In the genomic region with DNA sequence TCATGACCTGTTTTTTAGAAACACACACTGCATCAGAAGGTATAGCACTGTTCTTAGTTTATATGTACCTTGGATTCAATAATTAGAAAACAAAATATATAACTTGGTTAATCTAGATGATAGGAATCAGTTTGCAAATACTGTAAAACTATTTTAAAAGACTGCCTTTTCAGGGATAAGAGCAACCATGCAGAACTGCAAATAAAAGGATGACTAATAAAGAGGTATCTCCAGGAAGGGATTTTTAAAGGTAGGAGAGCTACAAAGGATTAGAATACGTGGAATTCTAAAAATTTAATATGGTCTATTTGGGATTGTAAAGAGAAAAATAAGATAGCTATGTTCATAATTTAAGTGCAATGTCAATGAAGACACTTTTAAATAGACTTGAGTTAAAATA, we compare ENCODE assay signal across 19 cellular contexts. TPM values are rescaled to one million over a fixed set of nuclear protein-coding genes. Genes with fewer than 3 reads are reported as not detected.
DNase-seq lines count a peak whose midpoint lies in the region; ATAC-seq, FAIRE-seq and TF ChIP-seq lines count a peak whose summit lies in the region.
"Had no signal": no experiment of that assay in that cellular context is flagged by ENCODE, and none has a peak within 500 bp of the region (broad histone marks: within the 10 kb centered on the region; RNA-seq: fewer than 3 reads in every experiment).

No MANE protein-coding gene starts in this region.

- no peaks in the 10 kb centered on the region for H3K9me3 ChIP-seq in upper lobe of left lung
- H3K9me3 ChIP-seq: BE2C, Caco-2, HAP-1 had no signal

- TF ChIP-seq EP300 in upper lobe of left lung (IDR thresholded peaks at IDR 0.05) = no peak

- TF ChIP-seq POLR2A in upper lobe of left lung (IDR thresholded peaks at IDR 0.05) = no peak

- FAIRE-seq in RCC 7860 (lab: Jason Lieb, UNC) = peak; percentile 30
- FAIRE-seq: A204.1, G401.6, GM12891 had no signal

- H3K36me3 Mint-ChIP-seq in GM23338 (ENCODE audit: low read depth) = no peaks in the 10 kb centered on the region
- H3K36me3 Mint-ChIP-seq: CD4-positive, CD25-positive, alpha-beta regulatory T cell had no signal

- 52 to 59% methylated on average over 1 of the region's 1 CpG for WGBS in upper lobe of left lung, 2 donors

- no peaks in the 10 kb centered on the region for H3F3A ChIP-seq in GM23338 (replicated peaks; ENCODE audit: low read depth)

- peak; percentile 5 for DNase-seq in GM23338 (ENCODE audit: low spot score)
- DNase-seq in RCC 7860 (ENCODE audit: low spot score) = no peak
- DNase-seq in inferior parietal cortex (ENCODE audit: extremely low spot score) = peak; percentile 5
- DNase-seq in upper lobe of left lung = no peak
- DNase-seq in effector CD4-positive, alpha-beta T cell = no peak
- no peak for DNase-seq in NCI-H524 (lab: John Stamatoyannopoulos, UW)
- DNase-seq in 8988T = no peak
- DNase-seq: ACHN; BE2C; C1 segment of cervical spinal cord; Caco-2; CD4-positive, CD25-positive, alpha-beta regulatory T cell had no signal

- H3K79me2 ChIP-seq in GM23338 (replicated peaks; ENCODE audit: insufficient read depth) = no peaks in the 10 kb centered on the region

- H3K36me3 ChIP-seq in GM23338 (ENCODE audit: insufficient read depth) = no peaks in the 10 kb centered on the region
- no peaks in the 10 kb centered on the region for H3K36me3 ChIP-seq in upper lobe of left lung
- H3K36me3 ChIP-seq: BE2C, HAP-1 had no signal

- H4K20me1 ChIP-seq in GM23338 (replicated peaks; ENCODE audit: insufficient read depth) = no peaks in the 10 kb centered on the region

- H3K27ac ChIP-seq in 22Rv1 (peak overlapping the region; percentile 66), GM23338 (ENCODE audit: low read depth) (no peak overlapping the region), upper lobe of left lung (no peak overlapping the region)
- H3K27ac ChIP-seq: KMS-11 had no signal

- H3K27me3 Mint-ChIP-seq in GM23338 (ENCODE audit: insufficient read depth, low read depth, poor library complexity) = no peaks in the 10 kb centered on the region
- H3K27me3 Mint-ChIP-seq: CD4-positive, CD25-positive, alpha-beta regulatory T cell had no signal

- H3K9me3 Mint-ChIP-seq in GM23338 = no peaks in the 10 kb centered on the region; the same call in 2 of the 3 replicates

- no peak for ATAC-seq in GM23338
- ATAC-seq in upper lobe of left lung (ENCODE audit: low FRiP score in 2 of 2) = no peak

- H3K27ac Mint-ChIP-seq in GM23338 = peak overlapping the region; percentile 82
- H3K27ac Mint-ChIP-seq: CD4-positive, CD25-positive, alpha-beta regulatory T cell had no signal

- H3K27me3 ChIP-seq in GM23338 (ENCODE audit: insufficient read depth) (no peaks in the 10 kb centered on the region), upper lobe of left lung (no peaks in the 10 kb centered on the region)
- H3K27me3 ChIP-seq: BE2C had no signal

- no peak overlapping the region for H3K4me3 Mint-ChIP-seq in GM23338
- H3K4me3 Mint-ChIP-seq: CD4-positive, CD25-positive, alpha-beta regulatory T cell had no signal

- no peak overlapping the region for H2AFZ ChIP-seq in GM23338

- peak overlapping the region; percentile 45 for H3K4me2 ChIP-seq in GM23338
- H3K4me2 ChIP-seq: KMS-11 had no signal

- H3K9me2 ChIP-seq in GM23338 (ENCODE audit: insufficient read depth) = no peaks in the 10 kb centered on the region

- peaks cover 37% of the 10 kb centered on the region for H3K4me1 Mint-ChIP-seq in GM23338
- H3K4me1 Mint-ChIP-seq: CD4-positive, CD25-positive, alpha-beta regulatory T cell had no signal

- H3K4me1 ChIP-seq in GM23338 (ENCODE audit: insufficient read depth) = peaks cover 32% of the 10 kb centered on the region
- H3K4me1 ChIP-seq in upper lobe of left lung = no peaks in the 10 kb centered on the region
- H3K4me1 ChIP-seq: HAP-1 had no signal

- H3K4me3 ChIP-seq in GM23338 (no peak overlapping the region), upper lobe of left lung (no peak overlapping the region)
- H3K4me3 ChIP-seq: HAP-1 had no signal

- no peak for TF ChIP-seq CTCF in 22Rv1 (IDR thresholded peaks at IDR 0.05)
- TF ChIP-seq CTCF in GM23338 (conservative IDR thresholded peaks at IDR 0.05; ENCODE audit: low read depth in 2 of 2) = no peak
- no peak for TF ChIP-seq CTCF in upper lobe of left lung (IDR thresholded peaks at IDR 0.05)

TF ChIP-seq in GM23338, 12 proteins besides CTCF, POLR2A, EP300 and RAD21 (continues in another document):
- TF ChIP-seq, protein P1, sequence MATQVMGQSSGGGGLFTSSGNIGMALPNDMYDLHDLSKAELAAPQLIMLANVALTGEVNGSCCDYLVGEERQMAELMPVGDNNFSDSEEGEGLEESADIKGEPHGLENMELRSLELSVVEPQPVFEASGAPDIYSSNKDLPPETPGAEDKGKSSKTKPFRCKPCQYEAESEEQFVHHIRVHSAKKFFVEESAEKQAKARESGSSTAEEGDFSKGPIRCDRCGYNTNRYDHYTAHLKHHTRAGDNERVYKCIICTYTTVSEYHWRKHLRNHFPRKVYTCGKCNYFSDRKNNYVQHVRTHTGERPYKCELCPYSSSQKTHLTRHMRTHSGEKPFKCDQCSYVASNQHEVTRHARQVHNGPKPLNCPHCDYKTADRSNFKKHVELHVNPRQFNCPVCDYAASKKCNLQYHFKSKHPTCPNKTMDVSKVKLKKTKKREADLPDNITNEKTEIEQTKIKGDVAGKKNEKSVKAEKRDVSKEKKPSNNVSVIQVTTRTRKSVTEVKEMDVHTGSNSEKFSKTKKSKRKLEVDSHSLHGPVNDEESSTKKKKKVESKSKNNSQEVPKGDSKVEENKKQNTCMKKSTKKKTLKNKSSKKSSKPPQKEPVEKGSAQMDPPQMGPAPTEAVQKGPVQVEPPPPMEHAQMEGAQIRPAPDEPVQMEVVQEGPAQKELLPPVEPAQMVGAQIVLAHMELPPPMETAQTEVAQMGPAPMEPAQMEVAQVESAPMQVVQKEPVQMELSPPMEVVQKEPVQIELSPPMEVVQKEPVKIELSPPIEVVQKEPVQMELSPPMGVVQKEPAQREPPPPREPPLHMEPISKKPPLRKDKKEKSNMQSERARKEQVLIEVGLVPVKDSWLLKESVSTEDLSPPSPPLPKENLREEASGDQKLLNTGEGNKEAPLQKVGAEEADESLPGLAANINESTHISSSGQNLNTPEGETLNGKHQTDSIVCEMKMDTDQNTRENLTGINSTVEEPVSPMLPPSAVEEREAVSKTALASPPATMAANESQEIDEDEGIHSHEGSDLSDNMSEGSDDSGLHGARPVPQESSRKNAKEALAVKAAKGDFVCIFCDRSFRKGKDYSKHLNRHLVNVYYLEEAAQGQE (IDR thresholded peaks at IDR 0.05; ENCODE audit: unreplicated experiment) = no peak
- TF ChIP-seq STAT1 (IDR thresholded peaks at IDR 0.05; ENCODE audit: unreplicated experiment) = no peak

RNA-seq across cellular contexts. Expression of gene GABRA1, which starts 9.4 kb away (rescaled TPM):
- 0.16 and 0.52 TPM in 2 replicates for total RNA-seq in GM23338 (2014; rRNA removed; shearing (Covaris generic))
- polyA plus RNA-seq in GM23338 (2016; fragmentation: Nextera tagmentation; extraction: Ambion mirVana) = 0.42 and 0.52 TPM in 2 replicates
- not detected for total RNA-seq in upper lobe of left lung
- total RNA-seq: Caco-2; CD4-positive, CD25-positive, alpha-beta regulatory T cell; HT-29 had no signal
- polyA plus RNA-seq: CD4-positive, CD25-positive, alpha-beta regulatory T cell had no signal

Comparison
In these comparisons a context has a peak if more than half of its experiments do, and no peak if none do; other contexts are left out.
1. DNase-seq: peak in GM23338 (single experiment) and inferior parietal cortex (single experiment); none in RCC 7860 (single experiment), upper lobe of left lung (0 of 2), effector CD4-positive, alpha-beta T cell (single experiment), NCI-H524 (0 of 2) and 8988T (single experiment).